Comparison of ENCODE assay signal across 12 cellular contexts in genomic region chr14:31084385-31084784, GRCh38. TPM values are rescaled to one million over a fixed set of nuclear protein-coding genes. Genes with fewer than 3 reads are reported as not detected.
A peak's percentile ranks its signal among the peaks of the same experiment; 100 is the strongest.
DNase-seq lines count a peak whose midpoint lies in the region; ATAC-seq and TF ChIP-seq lines count a peak whose summit lies in the region.
"Had no signal": no experiment of that assay in that cellular context is flagged by ENCODE, and none has a peak within 500 bp of the region (broad histone marks: within the 10 kb centered on the region; RNA-seq: fewer than 3 reads in every experiment).

No MANE protein-coding gene starts in this region.

- H3K9me3 ChIP-seq in smooth muscle cell (replicated peaks; ENCODE audit: low read depth), result no peaks in the 10 kb centered on the region
- H3K9me3 ChIP-seq: ovary had no signal

- CTCF ChIA-PET in activated CD8-positive, alpha-beta memory T cell treated with anti-CD3 and anti-CD28 coated beads, Interleukin-2, amount 10 ng/mL, durations not matched to agents 7 days and 5 days (lab: Charles Lee), result interaction anchor here (1.5 kb wide), 1 partner anchor 16 kb away, joined by 4 read pairs; no protein-coding TSS in a partner anchor

- H3K4me1 Mint-ChIP-seq in activated CD8-positive, alpha-beta memory T cell treated with anti-CD3 and anti-CD28 coated beads, Interleukin-2, amount 10 ng/mL, durations not matched to agents 7 days and 5 days, result no peaks in the 10 kb centered on the region
- H3K4me1 Mint-ChIP-seq: activated naive CD8-positive, alpha-beta T cell treated with anti-CD3 and anti-CD28 coated beads, Interleukin-2, amount 10 ng/mL, durations not matched to agents 7 days and 5 days had no signal

- peak; percentile 28 for DNase-seq in GM06990 (ENCODE audit: extremely low read depth, insufficient read length)
- no peak for DNase-seq in smooth muscle cell (lab: John Stamatoyannopoulos, UW; ENCODE audit: unreplicated experiment)
- no peak for DNase-seq in activated CD8-positive, alpha-beta memory T cell treated with anti-CD3 and anti-CD28 coated beads, Interleukin-2, amount 10 ng/mL, durations not matched to agents 7 days and 5 days
- DNase-seq in activated T-cell treated with anti-CD3 and anti-CD28 coated beads, Interleukin-2, amount 50 U/mL, for 1 hour, result no peak
- DNase-seq in RKO (ENCODE audit: low spot score), result no peak
- DNase-seq: activated naive CD8-positive, alpha-beta T cell treated with anti-CD3 and anti-CD28 coated beads, Interleukin-2, amount 10 ng/mL, durations not matched to agents 7 days and 5 days; NK-92 treated with Interleukin-12 subunit alpha and Interleukin-12 subunit beta, amount 100 ng/mL, for 24 hours; ovary had no signal

- no peak overlapping the region for H3K27ac ChIP-seq in smooth muscle cell (ENCODE audit: low read depth)
- H3K27ac ChIP-seq: ovary, VCaP had no signal

- H3K36me3 Mint-ChIP-seq in activated CD8-positive, alpha-beta memory T cell treated with anti-CD3 and anti-CD28 coated beads, Interleukin-2, amount 10 ng/mL, durations not matched to agents 7 days and 5 days, result no peaks in the 10 kb centered on the region
- H3K36me3 Mint-ChIP-seq: activated naive CD8-positive, alpha-beta T cell treated with anti-CD3 and anti-CD28 coated beads, Interleukin-2, amount 10 ng/mL, durations not matched to agents 7 days and 5 days had no signal

- no peaks in the 10 kb centered on the region for H3K27me3 Mint-ChIP-seq in activated CD8-positive, alpha-beta memory T cell treated with anti-CD3 and anti-CD28 coated beads, Interleukin-2, amount 10 ng/mL, durations not matched to agents 7 days and 5 days
- H3K27me3 Mint-ChIP-seq: activated naive CD8-positive, alpha-beta T cell treated with anti-CD3 and anti-CD28 coated beads, Interleukin-2, amount 10 ng/mL, durations not matched to agents 7 days and 5 days had no signal

- no peak overlapping the region for H3K4me3 Mint-ChIP-seq in activated CD8-positive, alpha-beta memory T cell treated with anti-CD3 and anti-CD28 coated beads, Interleukin-2, amount 10 ng/mL, durations not matched to agents 7 days and 5 days
- H3K4me3 Mint-ChIP-seq: activated naive CD8-positive, alpha-beta T cell treated with anti-CD3 and anti-CD28 coated beads, Interleukin-2, amount 10 ng/mL, durations not matched to agents 7 days and 5 days had no signal

- TF ChIP-seq POLR2A in Raji (IDR thresholded peaks at IDR 0.05; ENCODE audit: insufficient read depth, low read depth, low read length), result 0 out of 2 replicates have a peak, but pooled peaks have one; percentile 9

- 87% methylated on average over 5 of the region's 5 CpGs for WGBS in smooth muscle cell (ENCODE audit: low lambda C conversion rate)

- no peaks in the 10 kb centered on the region for H3K4me1 ChIP-seq in smooth muscle cell (ENCODE audit: low read depth)

- H3K4me3 ChIP-seq in GM06990 (replicated peaks; ENCODE audit: low read depth, low read length) (no peak overlapping the region), smooth muscle cell (no peak overlapping the region)
- H3K4me3 ChIP-seq: ovary had no signal

- H3K4me2 ChIP-seq in smooth muscle cell, result no peak overlapping the region

- H3K79me2 ChIP-seq in smooth muscle cell (ENCODE audit: low read depth), result no peaks in the 10 kb centered on the region

- H4K20me1 ChIP-seq in smooth muscle cell (ENCODE audit: low read depth), result no peaks in the 10 kb centered on the region

- no peak overlapping the region for H3K9ac ChIP-seq in smooth muscle cell (ENCODE audit: low read depth)

- H2AFZ ChIP-seq in smooth muscle cell (ENCODE audit: low read depth), result no peak overlapping the region

- ATAC-seq in GM19395 (IDR thresholded peaks at IDR 0.05; ENCODE audit: unreplicated experiment) (peak; percentile 88), HG03039 (IDR thresholded peaks at IDR 0.05; ENCODE audit: unreplicated experiment) (peak; percentile 78)
- no peak for ATAC-seq in activated CD8-positive, alpha-beta memory T cell treated with anti-CD3 and anti-CD28 coated beads, Interleukin-2, amount 10 ng/mL, durations not matched to agents 7 days and 5 days

- H3K36me3 ChIP-seq in GM06990 (ENCODE audit: control insufficient read depth, insufficient read depth, low read length), result no peaks in the 10 kb centered on the region
- no peaks in the 10 kb centered on the region for H3K36me3 ChIP-seq in smooth muscle cell (ENCODE audit: low read depth)
- H3K36me3 ChIP-seq: ovary had no signal

- H3K27me3 ChIP-seq in GM06990 (replicated peaks; ENCODE audit: control insufficient read depth, insufficient read depth, low read length), result no peaks in the 10 kb centered on the region
- H3K27me3 ChIP-seq in smooth muscle cell (ENCODE audit: low read depth), result no peaks in the 10 kb centered on the region
- H3K27me3 ChIP-seq: ovary had no signal

- no peaks in the 10 kb centered on the region for H3F3A ChIP-seq in smooth muscle cell (ENCODE audit: low read depth)

- H3K27ac Mint-ChIP-seq in activated CD8-positive, alpha-beta memory T cell treated with anti-CD3 and anti-CD28 coated beads, Interleukin-2, amount 10 ng/mL, durations not matched to agents 7 days and 5 days, result no peak overlapping the region
- H3K27ac Mint-ChIP-seq: activated naive CD8-positive, alpha-beta T cell treated with anti-CD3 and anti-CD28 coated beads, Interleukin-2, amount 10 ng/mL, durations not matched to agents 7 days and 5 days had no signal

- TF ChIP-seq CTCF in GM06990 (IDR thresholded peaks at IDR 0.05; ENCODE audit: insufficient read depth, low read length, poor library complexity, severe bottlenecking) (peak; percentile 19), smooth muscle cell (IDR thresholded peaks at IDR 0.05; ENCODE audit: borderline replicate concordance, insufficient read depth, poor library complexity, severe bottlenecking) (no peak)

- H3K9me3 Mint-ChIP-seq in activated CD8-positive, alpha-beta memory T cell treated with anti-CD3 and anti-CD28 coated beads, Interleukin-2, amount 10 ng/mL, durations not matched to agents 7 days and 5 days (ENCODE audit: low read depth), result no peaks in the 10 kb centered on the region
- H3K9me3 Mint-ChIP-seq: activated naive CD8-positive, alpha-beta T cell treated with anti-CD3 and anti-CD28 coated beads, Interleukin-2, amount 10 ng/mL, durations not matched to agents 7 days and 5 days had no signal

RNA-seq across cellular contexts. Expression of gene STRN3, which starts 58.2 kb away (rescaled TPM):
- total RNA-seq in smooth muscle cell, result 43.6 and 66.2 TPM in 2 replicates
- polyA plus RNA-seq in smooth muscle cell, result 6.8 and 9.5 TPM in 2 replicates
- 10 to 100 TPM; 21.2 to 24.2 TPM for total RNA-seq in activated CD8-positive, alpha-beta memory T cell treated with anti-CD3 and anti-CD28 coated beads, Interleukin-2, amount 10 ng/mL, durations not matched to agents 7 days and 5 days

RNA-seq across cellular contexts. Expression of gene AP4S1, which starts 58.9 kb away (rescaled TPM):
- 7.6 and 9.8 TPM in 2 replicates for total RNA-seq in smooth muscle cell
- 2.3 and 4.1 TPM in 2 replicates for polyA plus RNA-seq in smooth muscle cell
- 1 to 10 TPM; 4.7 to 4.9 TPM for total RNA-seq in activated CD8-positive, alpha-beta memory T cell treated with anti-CD3 and anti-CD28 coated beads, Interleukin-2, amount 10 ng/mL, durations not matched to agents 7 days and 5 days
